ENCODE assay signal across 25 cellular contexts in genomic region chr7:130515315-130516047, GRCh38.
"Had no signal": no experiment of that assay in that cellular context is flagged by ENCODE, and none has a peak within 500 bp of the region (broad histone marks: within the 10 kb centered on the region; RNA-seq: fewer than 3 reads in every experiment).

No MANE protein-coding gene starts in this region.

- H3K27ac Mint-ChIP-seq: activated CD4-positive, alpha-beta memory T cell treated with anti-CD3 and anti-CD28 coated beads, Interleukin-2, amount 10 ng/mL, durations not matched to agents 7 days and 5 days; activated CD4-positive, alpha-beta T cell treated with anti-CD3 and anti-CD28 coated beads, Interleukin-2, amount 10 ng/mL, durations not matched to agents 7 days and 5 days; activated naive CD4-positive, alpha-beta T cell treated with anti-CD3 and anti-CD28 coated beads, Interleukin-2, amount 50 U/mL, for 24 hours; activated naive CD8-positive, alpha-beta T cell treated with anti-CD3 and anti-CD28 coated beads, Interleukin-2, amount 50 U/mL, for 24 hours; activated T-cell treated with anti-CD3 and anti-CD28 coated beads, Interleukin-2, amount 50 U/mL, for 24 hours; naive thymus-derived CD4-positive, alpha-beta T cell; stimulated activated naive CD8-positive, alpha-beta T cell treated with anti-CD3 and anti-CD28 coated beads, Interleukin-15, Interleukin-2, amounts not matched to agents 100 ng/mL and 50 ng/mL, for 24 hours; T-helper 1 cell treated with Interleukin-12 subunit alpha and Interleukin-12 subunit beta and Interleukin-4 antibody, amounts not matched to agents 30 μg/mL and 1 μg/mL, for 36 hours; type B pancreatic cell had no signal

- H3K27ac ChIP-seq: esophagus squamous epithelium, right lobe of liver, thoracic aorta, vagina had no signal

- H3K4me1 Mint-ChIP-seq: activated CD4-positive, alpha-beta memory T cell treated with anti-CD3 and anti-CD28 coated beads, Interleukin-2, amount 10 ng/mL, durations not matched to agents 7 days and 5 days; activated CD4-positive, alpha-beta T cell treated with anti-CD3 and anti-CD28 coated beads, Interleukin-2, amount 10 ng/mL, durations not matched to agents 7 days and 5 days; activated naive CD4-positive, alpha-beta T cell treated with anti-CD3 and anti-CD28 coated beads, Interleukin-2, amount 50 U/mL, for 24 hours; activated naive CD8-positive, alpha-beta T cell treated with anti-CD3 and anti-CD28 coated beads, Interleukin-2, amount 50 U/mL, for 24 hours; naive thymus-derived CD4-positive, alpha-beta T cell had no signal

- H3K4me3 ChIP-seq: esophagus squamous epithelium, right lobe of liver, thoracic aorta, vagina had no signal

- H3K9me3 ChIP-seq: esophagus squamous epithelium, right lobe of liver, thoracic aorta, vagina had no signal

- H3K36me3 Mint-ChIP-seq: activated naive CD4-positive, alpha-beta T cell treated with anti-CD3 and anti-CD28 coated beads, Interleukin-2, amount 50 U/mL, for 24 hours; naive thymus-derived CD4-positive, alpha-beta T cell; type B pancreatic cell had no signal

- H3K4me3 Mint-ChIP-seq: activated CD4-positive, alpha-beta memory T cell treated with anti-CD3 and anti-CD28 coated beads, Interleukin-2, amount 10 ng/mL, durations not matched to agents 7 days and 5 days; activated CD4-positive, alpha-beta T cell treated with anti-CD3 and anti-CD28 coated beads, Interleukin-2, amount 10 ng/mL, durations not matched to agents 7 days and 5 days; activated naive CD4-positive, alpha-beta T cell treated with anti-CD3 and anti-CD28 coated beads, Interleukin-2, amount 50 U/mL, for 24 hours; activated naive CD8-positive, alpha-beta T cell treated with anti-CD3 and anti-CD28 coated beads, Interleukin-2, amount 50 U/mL, for 24 hours; activated T-cell treated with anti-CD3 and anti-CD28 coated beads, Interleukin-2, amount 50 U/mL, for 24 hours; naive thymus-derived CD4-positive, alpha-beta T cell; stimulated activated naive CD8-positive, alpha-beta T cell treated with anti-CD3 and anti-CD28 coated beads, Interleukin-15, Interleukin-2, amounts not matched to agents 100 ng/mL and 50 ng/mL, for 24 hours; T-helper 1 cell treated with Interleukin-12 subunit alpha and Interleukin-12 subunit beta and Interleukin-4 antibody, amounts not matched to agents 30 μg/mL and 1 μg/mL, for 36 hours; type B pancreatic cell had no signal

- DNase-seq: activated CD4-positive, alpha-beta memory T cell treated with anti-CD3 and anti-CD28 coated beads, Interleukin-2, amount 10 ng/mL, durations not matched to agents 7 days and 5 days; activated CD4-positive, alpha-beta T cell treated with anti-CD3 and anti-CD28 coated beads, Interleukin-2, amount 10 ng/mL, durations not matched to agents 7 days and 5 days; activated CD4-positive, CD25-positive, alpha-beta regulatory T cell treated with anti-CD3 and anti-CD28 coated beads, Interleukin-2, amount 50 U/mL, for 72 hours; activated CD8-positive, alpha-beta memory T cell treated with anti-CD3 and anti-CD28 coated beads, Interleukin-2, amount 50 U/mL, for 48 hours; activated gamma-delta T cell treated with Interleukin-2 at 50 U/mL for 16 hours; activated naive CD8-positive, alpha-beta T cell treated with anti-CD3 and anti-CD28 coated beads, Interleukin-2, amount 50 U/mL, for 24 hours; activated T-cell treated with anti-CD3 and anti-CD28 coated beads, Interleukin-2, amount 50 U/mL, for 24 hours; amygdala; central memory CD4-positive, alpha-beta T cell; esophagus squamous epithelium; foreskin melanocyte; left cardiac atrium; midbrain; naive thymus-derived CD4-positive, alpha-beta T cell; occipital lobe; right lobe of liver; stimulated activated CD4-positive, alpha-beta T cell treated with anti-CD3 and anti-CD28 coated beads, Interleukin-4, amount 100 ng/mL, for 1 hour; SW 1271; T-helper 9 cell had no signal

- ATAC-seq: activated naive CD8-positive, alpha-beta T cell treated with anti-CD3 and anti-CD28 coated beads, Interleukin-2, amount 50 U/mL, for 24 hours; left cardiac atrium; naive thymus-derived CD4-positive, alpha-beta T cell; right lobe of liver had no signal

- H3K36me3 ChIP-seq: right lobe of liver, thoracic aorta, vagina had no signal

- H3K27me3 ChIP-seq: esophagus squamous epithelium, right lobe of liver, vagina had no signal

- H3K9me3 Mint-ChIP-seq: activated CD4-positive, alpha-beta memory T cell treated with anti-CD3 and anti-CD28 coated beads, Interleukin-2, amount 10 ng/mL, durations not matched to agents 7 days and 5 days; activated CD4-positive, alpha-beta T cell treated with anti-CD3 and anti-CD28 coated beads, Interleukin-2, amount 10 ng/mL, durations not matched to agents 7 days and 5 days; activated naive CD4-positive, alpha-beta T cell treated with anti-CD3 and anti-CD28 coated beads, Interleukin-2, amount 50 U/mL, for 24 hours; activated naive CD8-positive, alpha-beta T cell treated with anti-CD3 and anti-CD28 coated beads, Interleukin-2, amount 50 U/mL, for 24 hours; activated T-cell treated with anti-CD3 and anti-CD28 coated beads, Interleukin-2, amount 50 U/mL, for 24 hours; naive thymus-derived CD4-positive, alpha-beta T cell; stimulated activated naive CD8-positive, alpha-beta T cell treated with anti-CD3 and anti-CD28 coated beads, Interleukin-15, Interleukin-2, amounts not matched to agents 100 ng/mL and 50 ng/mL, for 24 hours; T-helper 1 cell treated with Interleukin-12 subunit alpha and Interleukin-12 subunit beta and Interleukin-4 antibody, amounts not matched to agents 30 μg/mL and 1 μg/mL, for 36 hours; type B pancreatic cell had no signal

- H3K27me3 Mint-ChIP-seq: activated CD4-positive, alpha-beta memory T cell treated with anti-CD3 and anti-CD28 coated beads, Interleukin-2, amount 10 ng/mL, durations not matched to agents 7 days and 5 days; activated CD4-positive, alpha-beta T cell treated with anti-CD3 and anti-CD28 coated beads, Interleukin-2, amount 10 ng/mL, durations not matched to agents 7 days and 5 days; activated naive CD4-positive, alpha-beta T cell treated with anti-CD3 and anti-CD28 coated beads, Interleukin-2, amount 50 U/mL, for 24 hours; activated naive CD8-positive, alpha-beta T cell treated with anti-CD3 and anti-CD28 coated beads, Interleukin-2, amount 50 U/mL, for 24 hours; activated T-cell treated with anti-CD3 and anti-CD28 coated beads, Interleukin-2, amount 50 U/mL, for 24 hours; naive thymus-derived CD4-positive, alpha-beta T cell; stimulated activated naive CD8-positive, alpha-beta T cell treated with anti-CD3 and anti-CD28 coated beads, Interleukin-15, Interleukin-2, amounts not matched to agents 100 ng/mL and 50 ng/mL, for 24 hours; type B pancreatic cell had no signal

- H3K4me1 ChIP-seq: esophagus squamous epithelium, vagina had no signal
